In the genomic region with DNA sequence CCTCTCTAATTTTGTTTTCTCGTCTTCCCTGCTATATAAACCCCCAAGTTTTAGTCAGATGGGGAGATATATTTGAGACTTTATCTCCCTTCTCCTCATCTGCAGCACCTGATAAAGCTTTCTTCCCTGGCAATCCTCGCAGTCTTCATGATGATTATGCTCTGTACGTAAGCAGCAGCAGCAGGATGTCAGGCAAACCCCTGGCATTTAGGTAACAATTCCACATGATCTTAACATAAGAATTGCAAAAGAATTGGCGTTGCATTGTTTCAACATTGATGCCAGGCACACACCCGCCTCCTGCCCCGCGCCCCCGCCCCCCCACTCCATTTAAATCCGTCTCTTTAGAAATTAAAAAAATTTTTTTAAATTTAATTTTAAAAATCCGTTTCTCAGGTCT, we compare ENCODE assay signal across 15 cellular contexts. TPM values are rescaled to one million over a fixed set of nuclear protein-coding genes. Genes with fewer than 3 reads are reported as not detected.
DNase-seq lines count a peak whose midpoint lies in the region; TF ChIP-seq lines count a peak whose summit lies in the region.
"Had no signal": no experiment of that assay in that cellular context is flagged by ENCODE, and none has a peak within 500 bp of the region (broad histone marks: within the 10 kb centered on the region; RNA-seq: fewer than 3 reads in every experiment).

No MANE protein-coding gene starts in this region.

- no peak overlapping the region for H2AFZ ChIP-seq in H9 (ENCODE audit: low read length)

- no peaks in the 10 kb centered on the region; the same call in 1 of the 2 replicates for H3K27me3 Mint-ChIP-seq in H9 (ENCODE audit: low read depth)
- H3K27me3 Mint-ChIP-seq: type B pancreatic cell had no signal

- no peak overlapping the region for H3K14ac ChIP-seq in H9 (ENCODE audit: insufficient read depth, low read length)

- H3K56ac ChIP-seq in H9 (ENCODE audit: insufficient read length, low read depth, low read length): no peak overlapping the region

- no peaks in the 10 kb centered on the region for H3K36me3 ChIP-seq in spleen

- no peak for TF ChIP-seq CTCF in H9 (conservative IDR thresholded peaks at IDR 0.05)
- TF ChIP-seq CTCF in fibroblast of the aortic adventitia (IDR thresholded peaks at IDR 0.05; ENCODE audit: insufficient read depth, low read length): no peak
- no peak for TF ChIP-seq CTCF in spleen (IDR thresholded peaks at IDR 0.05 in 8 of 11, conservative IDR thresholded peaks at IDR 0.05 in 3 of 11)
- TF ChIP-seq CTCF in RWPE1 (conservative IDR thresholded peaks at IDR 0.05; ENCODE audit: low read depth): no peak

- no peak overlapping the region for H2BK120ac ChIP-seq in H9 (ENCODE audit: low read depth, low read length, poor library complexity, severe bottlenecking)

- H3K9me3 Mint-ChIP-seq in H9: no peaks in the 10 kb centered on the region
- H3K9me3 Mint-ChIP-seq: effector memory CD8-positive, alpha-beta T cell; type B pancreatic cell had no signal

- H3K4me3 ChIP-seq in fibroblast of the aortic adventitia (ENCODE audit: low read depth, low read length) (no peak overlapping the region), spleen (no peak overlapping the region)

- no peak overlapping the region for H2BK12ac ChIP-seq in H9 (ENCODE audit: insufficient read length, low read depth, low read length)

- no peak overlapping the region for H4K5ac ChIP-seq in H9 (ENCODE audit: insufficient read length, low read depth, low read length)

- H3K36me3 Mint-ChIP-seq in H9 (ENCODE audit: insufficient read depth in 1 of 3, low read depth in 3 of 3): no peaks in the 10 kb centered on the region
- H3K36me3 Mint-ChIP-seq: type B pancreatic cell had no signal

- H3K4me1 ChIP-seq in H9 (ENCODE audit: insufficient read depth, low read length) (peaks cover 8% of the 10 kb centered on the region; the same call in 1 of the 2 replicates), spleen (peaks cover 4 to 80% (median 38%) of the 10 kb centered on the region in 6 donors)

- TF ChIP-seq POLR2A in spleen (IDR thresholded peaks at IDR 0.05): no peak

- H3T11ph ChIP-seq in H9 (ENCODE audit: low read length): no peak overlapping the region

- no peak overlapping the region; a peak in 1 of 5 replicates for H3K4me3 Mint-ChIP-seq in H9
- H3K4me3 Mint-ChIP-seq: effector memory CD8-positive, alpha-beta T cell; type B pancreatic cell had no signal

- H3K27ac ChIP-seq in H9 (ENCODE audit: insufficient read length, low read depth, low read length) (no peak overlapping the region), angular gyrus (ENCODE audit: low read depth, low read length) (peak overlapping the region; percentile 41), spleen (peak overlapping the region; percentile 32 to 87 (median 78)), RWPE1 (no peak overlapping the region)

- no peak overlapping the region for H4K8ac ChIP-seq in H9 (replicated peaks; ENCODE audit: insufficient read length, low read depth, low read length)

- H3K23ac ChIP-seq in H9 (ENCODE audit: insufficient read length, low read depth, low read length): no peak overlapping the region

- no peaks in the 10 kb centered on the region for H3K27me3 ChIP-seq in H9 (ENCODE audit: insufficient read depth, low read length)
- no peaks in the 10 kb centered on the region for H3K27me3 ChIP-seq in spleen (replicated peaks in 1 of 7)

- H3K4me2 ChIP-seq in H9 (ENCODE audit: insufficient read depth, insufficient read length, low read length): no peak overlapping the region

- H3K18ac ChIP-seq in H9 (ENCODE audit: insufficient read length, low read depth, low read length): no peak overlapping the region

- no peaks in the 10 kb centered on the region for H3K23me2 ChIP-seq in H9 (ENCODE audit: insufficient read length, low read depth, low read length, poor library complexity, severe bottlenecking)

- no peaks in the 10 kb centered on the region for H3K79me2 ChIP-seq in H9 (ENCODE audit: insufficient read depth, low read length)

- no peak overlapping the region for H2BK15ac ChIP-seq in H9 (ENCODE audit: low read depth, low read length)

- no peak overlapping the region for H3K9ac ChIP-seq in H9 (ENCODE audit: extremely low read depth, insufficient read length, low read length)

- H2AK5ac ChIP-seq in H9 (ENCODE audit: insufficient read length, low read length): no peak overlapping the region

- DNase-seq in H9 (no peak), fibroblast of the aortic adventitia (ENCODE audit: low read depth) (peak; percentile 23), spleen (no peak), RKO (ENCODE audit: low spot score) (no peak), RWPE1 (ENCODE audit: low spot score) (no peak), superior temporal gyrus (ENCODE audit: extremely low spot score) (no peak)
- DNase-seq: activated CD4-positive, CD25-positive, alpha-beta regulatory T cell; activated effector memory CD4-positive, alpha-beta T cell treated with anti-CD3 and anti-CD28 coated beads, Interleukin-2, amount 50 U/mL, for 16 hours; effector memory CD8-positive, alpha-beta T cell; KBM-7; NCI-H146; NCI-H510A; T-helper 1 cell had no signal

- H2BK20ac ChIP-seq in H9 (ENCODE audit: low read depth, low read length, poor library complexity, severe bottlenecking): no peak overlapping the region

- intact Hi-C loops in spleen (cut with DNase I; ENCODE audit: low total_unique reads): no loop called here

- peaks cover 30 to 45% of the 10 kb centered on the region in 2 experiments for H3K4me1 Mint-ChIP-seq in H9

- H3K79me1 ChIP-seq in H9 (ENCODE audit: insufficient read depth, low read depth, low read length, poor library complexity, severe bottlenecking): no peaks in the 10 kb centered on the region

- POLR2A ChIA-PET in RWPE1 (lab: Yijun Ruan, JAX; ENCODE audit: low non-redundant PET): no interaction called here

- H4K91ac ChIP-seq in H9 (ENCODE audit: insufficient read length, low read depth, low read length): no peak overlapping the region

- no peak overlapping the region for H2BK5ac ChIP-seq in H9 (ENCODE audit: insufficient read length, low read length)

- WGBS in H9 (ENCODE audit: extremely low coverage, insufficient read length, low lambda C conversion rate): no CpG with 5 or more reads among the region's 10 CpGs
- WGBS in spleen, 5 donors: 65 to 83% (median 73%) methylated on average over 10 of the region's 10 CpGs

- H3K9me3 ChIP-seq in H9 (ENCODE audit: control insufficient read depth, low read depth, low read length) (no peaks in the 10 kb centered on the region), spleen (no peaks in the 10 kb centered on the region)

- peak overlapping the region in 2 of 3 experiments; percentile 5 to 52; a peak in 3 of 7 replicates for H3K27ac Mint-ChIP-seq in H9
- H3K27ac Mint-ChIP-seq: effector memory CD8-positive, alpha-beta T cell; type B pancreatic cell had no signal

- no peak overlapping the region for H3K4ac ChIP-seq in H9 (ENCODE audit: low read depth, low read length)

- no peaks in the 10 kb centered on the region for H4K20me1 ChIP-seq in H9 (ENCODE audit: control insufficient read depth, insufficient read depth, insufficient read length)

- CTCF ChIA-PET in RWPE1 (lab: Yijun Ruan, JAX): interaction anchor here (0.6 to 1.7 kb wide), 3 partner anchors 14 to 691 kb away, joined by 4 to 5 read pairs (median 5); no protein-coding TSS in a partner anchor

RNA-seq across cellular contexts. Expression of a gene that starts 6.1 kb away (rescaled TPM):
- total RNA-seq in H9 (2021) (0.17 and 0.18 TPM in 2 replicates), fibroblast of the aortic adventitia (ENCODE audit: low replicate concordance) (under 0.01 TPM in 2 replicates), spleen (under 1 TPM; 0.28 to 0.85 (median 0.40) TPM)
- polyA plus RNA-seq in spleen: 1 to 10 TPM in 2 of 3 donors, under 1 TPM in 1; 0.41 to 1.3 (median 1.1) TPM

RNA-seq across cellular contexts. Expression of a gene that starts 37.3 kb away (rescaled TPM):
- total RNA-seq in H9 (2021) (43.1 and 44.5 TPM in 2 replicates), fibroblast of the aortic adventitia (ENCODE audit: low replicate concordance) (8.6 and 28.6 TPM in 2 replicates), spleen (10 to 100 TPM; 29.5 to 74.2 (median 37.3) TPM)
- 1 to 10 TPM; 4.8 to 8.7 (median 6.2) TPM for polyA plus RNA-seq in spleen

Comparison
In these comparisons a context has a peak if more than half of its experiments do, and no peak if none do; other contexts are left out.
1. H3K27ac ChIP-seq: peak in angular gyrus (single experiment) and spleen (8 of 8); none in H9 (single experiment) and RWPE1 (single experiment).